In genomic region chr13:110137677-110138008, GRCh38 we compare ENCODE assay signal across 8 cellular contexts.
DNase-seq lines count a peak whose midpoint lies in the region; ATAC-seq and TF ChIP-seq lines count a peak whose summit lies in the region.

No MANE protein-coding gene starts in this region.

- no peaks in the 10 kb centered on the region for H3K9me2 ChIP-seq in DOHH2 (replicated peaks; ENCODE audit: control insufficient read depth, low read length)

- no peak for TF ChIP-seq POLR2A in Peyer's patch (IDR thresholded peaks at IDR 0.05)
- no peak for TF ChIP-seq POLR2A in testis (IDR thresholded peaks at IDR 0.05)

- peaks cover 14% of the 10 kb centered on the region for H3F3A ChIP-seq in DOHH2 (ENCODE audit: control insufficient read depth, insufficient read depth)

- TF ChIP-seq CTCF in DOHH2 (IDR thresholded peaks at IDR 0.05; ENCODE audit: low read depth, low read length, poor library complexity, severe bottlenecking) (peak; percentile 69), Peyer's patch (IDR thresholded peaks at IDR 0.05) (peak in 3 of 6 experiments; percentile 10 to 27 (median 21)), coronary artery (IDR thresholded peaks at IDR 0.05) (peak; percentile 10), testis (IDR thresholded peaks at IDR 0.05) (no peak)

- no peaks in the 10 kb centered on the region for H4K20me1 ChIP-seq in DOHH2 (ENCODE audit: control insufficient read depth, insufficient read depth, low read depth, low read length)

- WGBS in testis, 2 donors: 0 to 2% methylated on average over 7 to 8 of the region's 8 CpGs

- ATAC-seq in GM19452 (IDR thresholded peaks at IDR 0.05; ENCODE audit: unreplicated experiment) (peak; percentile 71), HG03442 (IDR thresholded peaks at IDR 0.05; ENCODE audit: unreplicated experiment) (peak; percentile 84)

- H3K9me3 ChIP-seq in DOHH2 (ENCODE audit: control insufficient read depth, insufficient read depth, low read length) (no peaks in the 10 kb centered on the region), Peyer's patch (no peaks in the 10 kb centered on the region), testis (no peaks in the 10 kb centered on the region)

- intact Hi-C loops in testis (cut with DNase I; ENCODE audit: low total_unique reads): no loop called here

- peak overlapping the region; percentile 81 for H3K4me3 ChIP-seq in DOHH2 (ENCODE audit: low read length)
- H3K4me3 ChIP-seq in Peyer's patch: peak overlapping the region; percentile 30 to 65 (median 46)
- peak overlapping the region; percentile 86 for H3K4me3 ChIP-seq in coronary artery
- H3K4me3 ChIP-seq in testis: peak overlapping the region; percentile 56 to 70

- H3K27me3 ChIP-seq in DOHH2 (ENCODE audit: control insufficient read depth, low read length): peaks cover 11% of the 10 kb centered on the region
- H3K27me3 ChIP-seq in Peyer's patch: no peaks in the 10 kb centered on the region
- no peaks in the 10 kb centered on the region for H3K27me3 ChIP-seq in testis

- H3K4me2 ChIP-seq in DOHH2 (ENCODE audit: low read length): peak overlapping the region; percentile 98

- H3K4me1 ChIP-seq in DOHH2 (ENCODE audit: control insufficient read depth, low read length) (peaks cover 16% of the 10 kb centered on the region), Peyer's patch (peaks cover 0 to 15% (median 0%) of the 10 kb centered on the region in 4 donors), testis (peaks cover 9% of the 10 kb centered on the region)

- H3K79me2 ChIP-seq in DOHH2 (ENCODE audit: control insufficient read depth, low read length): no peaks in the 10 kb centered on the region

- DNase-seq in Peyer's patch: no peak
- DNase-seq in coronary artery (ENCODE audit: low spot score): no peak
- DNase-seq in medulla oblongata (ENCODE audit: extremely low spot score): peak; percentile 54
- peak; percentile 34 for DNase-seq in testis
- no peak for DNase-seq in SIG-M5 treated with dmso at 0.1 percent for 504 hours (lab: John Stamatoyannopoulos, UW; ENCODE audit: unreplicated experiment)

- H3K27ac ChIP-seq in DOHH2 (ENCODE audit: low read depth, low read length) (peak overlapping the region; percentile 40), Peyer's patch (peak overlapping the region in 1 of 4 donors; percentile 10), coronary artery (peak overlapping the region; percentile 75 to 82), testis (no peak overlapping the region)

- no peaks in the 10 kb centered on the region for H3K36me3 ChIP-seq in DOHH2 (ENCODE audit: control insufficient read depth, low read length)
- no peaks in the 10 kb centered on the region for H3K36me3 ChIP-seq in Peyer's patch
- no peaks in the 10 kb centered on the region for H3K36me3 ChIP-seq in testis (ENCODE audit: low read depth, missing control alignments)

Comparison
In these comparisons a context has a peak if more than half of its experiments do, and no peak if none do; other contexts are left out.
1. H3K27ac ChIP-seq: peak in DOHH2 (single experiment) and coronary artery (2 of 2); none in testis (0 of 2).
2. CTCF ChIP-seq: peak in DOHH2 (single experiment) and coronary artery (single experiment); none in testis (0 of 3).
3. DNase-seq: peak in medulla oblongata (single experiment) and testis (single experiment); none in Peyer's patch (0 of 3), coronary artery (single experiment) and SIG-M5 treated with dmso at 0.1 percent for 504 hours (single experiment).
4. Peak in every context shown above with its lines, with median percentiles within 50 percentile points of each other: H3K4me3 ChIP-seq.